In the genomic region with DNA sequence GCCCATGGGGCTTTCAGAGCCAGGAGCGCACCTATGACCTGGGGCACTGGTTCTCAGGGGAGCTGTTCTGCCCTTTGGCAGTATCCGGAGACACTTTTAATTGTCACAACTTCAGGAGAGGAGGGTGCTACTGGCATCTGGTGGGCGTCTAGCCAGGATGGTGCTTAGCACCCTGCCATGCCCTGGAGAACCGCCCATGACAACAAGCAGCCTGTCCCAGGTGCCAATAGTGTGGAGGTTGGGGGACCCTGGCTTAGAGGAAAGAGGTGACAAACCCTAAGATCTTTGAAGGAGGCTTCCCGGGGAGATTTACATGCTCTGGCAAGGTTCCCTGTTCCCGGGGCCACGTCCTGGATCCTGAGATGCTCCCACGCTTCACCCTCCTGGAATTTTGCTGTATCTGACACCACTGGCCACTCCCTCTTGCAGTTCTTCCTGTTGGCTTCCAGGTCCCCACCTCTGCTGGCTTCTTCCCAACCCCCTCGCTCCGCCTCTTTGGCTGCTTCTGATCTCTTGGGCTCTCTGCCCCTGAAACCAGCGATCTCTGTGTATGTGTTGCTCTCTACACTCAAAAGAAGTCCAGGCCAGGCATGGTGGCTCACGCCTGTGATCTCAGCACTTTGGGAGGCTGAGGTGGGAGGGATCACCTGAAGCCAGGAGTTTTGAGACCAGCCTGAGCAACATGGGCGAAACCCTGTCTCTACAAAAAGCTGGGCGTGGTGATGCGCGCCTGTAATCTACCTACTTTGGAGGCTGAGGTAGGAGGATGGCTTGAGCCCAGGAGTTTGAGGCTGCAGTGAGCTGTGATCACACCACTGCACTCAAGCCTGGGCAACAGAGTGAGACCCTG, we compare ENCODE assay signal across 1 cellular context.
A peak's percentile ranks its signal among the peaks of the same experiment; 100 is the strongest.
TF ChIP-seq lines count a peak whose summit lies in the region.

No MANE protein-coding gene starts in this region.

TF ChIP-seq in K562, 482 proteins besides CTCF, POLR2A, EP300 and RAD21 (continued from another document):
- TF ChIP-seq JUND (IDR thresholded peaks at IDR 0.05; ENCODE audit: borderline replicate concordance, low read depth, low read length), result 0 out of 2 replicates have a peak, but pooled peaks have one; percentile 3
- no peak for TF ChIP-seq JUND (tag; IDR thresholded peaks at IDR 0.05; ENCODE audit: borderline replicate concordance, low read depth, low read length)
- no peak for TF ChIP-seq HMG20A (CRISPR knock-in tag; conservative IDR thresholded peaks at IDR 0.05)
- TF ChIP-seq BCL6 (CRISPR knock-in tag; IDR thresholded peaks at IDR 0.05), result no peak
- TF ChIP-seq BMI1 (IDR thresholded peaks at IDR 0.05; ENCODE audit: low read length), result no peak
- TF ChIP-seq ZNF778 (CRISPR knock-in tag; IDR thresholded peaks at IDR 0.05), result no peak
- 0 out of 2 replicates have a peak, but pooled peaks have one; percentile 11 for TF ChIP-seq ARID1B (IDR thresholded peaks at IDR 0.05)
- no peak for TF ChIP-seq ZNF764 (CRISPR knock-in tag; IDR thresholded peaks at IDR 0.05; ENCODE audit: low read depth)
- TF ChIP-seq, protein P1, sequence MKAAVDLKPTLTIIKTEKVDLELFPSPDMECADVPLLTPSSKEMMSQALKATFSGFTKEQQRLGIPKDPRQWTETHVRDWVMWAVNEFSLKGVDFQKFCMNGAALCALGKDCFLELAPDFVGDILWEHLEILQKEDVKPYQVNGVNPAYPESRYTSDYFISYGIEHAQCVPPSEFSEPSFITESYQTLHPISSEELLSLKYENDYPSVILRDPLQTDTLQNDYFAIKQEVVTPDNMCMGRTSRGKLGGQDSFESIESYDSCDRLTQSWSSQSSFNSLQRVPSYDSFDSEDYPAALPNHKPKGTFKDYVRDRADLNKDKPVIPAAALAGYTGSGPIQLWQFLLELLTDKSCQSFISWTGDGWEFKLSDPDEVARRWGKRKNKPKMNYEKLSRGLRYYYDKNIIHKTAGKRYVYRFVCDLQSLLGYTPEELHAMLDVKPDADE (conservative IDR thresholded peaks at IDR 0.05; ENCODE audit: control insufficient read depth, low read depth, low read length), result no peak
- no peak for TF ChIP-seq NCOA2 (IDR thresholded peaks at IDR 0.05; ENCODE audit: partially characterized antibody in 2 of 2)
- TF ChIP-seq, protein P2, sequence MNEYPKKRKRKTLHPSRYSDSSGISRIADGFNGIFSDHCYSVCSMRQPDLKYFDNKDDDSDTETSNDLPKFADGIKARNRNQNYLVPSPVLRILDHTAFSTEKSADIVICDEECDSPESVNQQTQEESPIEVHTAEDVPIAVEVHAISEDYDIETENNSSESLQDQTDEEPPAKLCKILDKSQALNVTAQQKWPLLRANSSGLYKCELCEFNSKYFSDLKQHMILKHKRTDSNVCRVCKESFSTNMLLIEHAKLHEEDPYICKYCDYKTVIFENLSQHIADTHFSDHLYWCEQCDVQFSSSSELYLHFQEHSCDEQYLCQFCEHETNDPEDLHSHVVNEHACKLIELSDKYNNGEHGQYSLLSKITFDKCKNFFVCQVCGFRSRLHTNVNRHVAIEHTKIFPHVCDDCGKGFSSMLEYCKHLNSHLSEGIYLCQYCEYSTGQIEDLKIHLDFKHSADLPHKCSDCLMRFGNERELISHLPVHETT (CRISPR knock-in tag; conservative IDR thresholded peaks at IDR 0.05 in 1 of 2, IDR thresholded peaks at IDR 0.05 in 1 of 2), result no peak
- no peak for TF ChIP-seq PHB (CRISPR knock-in tag; IDR thresholded peaks at IDR 0.05)
